ENCODE assay signal across 26 cellular contexts in genomic region chr4:182343435-182343834, GRCh38.
"Had no signal": no experiment of that assay in that cellular context is flagged by ENCODE, and none has a peak within 500 bp of the region (broad histone marks: within the 10 kb centered on the region; RNA-seq: fewer than 3 reads in every experiment).

No MANE protein-coding gene starts in this region.

- H3K4me1 Mint-ChIP-seq: immature natural killer cell; memory B cell; stimulated activated memory B cell treated with anti-CD40 and anti-IgM and Interleukin-4, amounts not matched to agents 10 μg/mL and 1 μg/mL and 100 μg/mL, for 72 hours had no signal

- H3K27me3 Mint-ChIP-seq: dendritic cell treated with granulocyte-macrophage colony-stimulating factor and Interleukin-4, amounts not matched to agents 40 ng/mL and 50 ng/mL, for 4 days; memory B cell had no signal

- H3K4me3 Mint-ChIP-seq: dendritic cell treated with granulocyte-macrophage colony-stimulating factor and Interleukin-4, amounts not matched to agents 40 ng/mL and 50 ng/mL, for 4 days; effector memory CD8-positive, alpha-beta T cell; immature natural killer cell; memory B cell; natural killer cell treated with Interleukin-12 subunit alpha and Interleukin-12 subunit beta and Interleukin-15 and Interleukin-18, amount 100 ng/mL, for 72 hours; stimulated activated memory B cell treated with anti-CD40 and anti-IgM and Interleukin-4, amounts not matched to agents 10 μg/mL and 1 μg/mL and 100 μg/mL, for 72 hours had no signal

- ATAC-seq: effector memory CD8-positive, alpha-beta T cell; foreskin keratinocyte; heart left ventricle; lower lobe of right lung; natural killer cell treated with Interleukin-12 subunit alpha and Interleukin-12 subunit beta and Interleukin-15 and Interleukin-18, amount 100 ng/mL, for 72 hours; pancreas; psoas muscle; sciatic nerve; stimulated activated memory B cell treated with anti-CD40 and anti-IgM and Interleukin-4, amounts not matched to agents 10 μg/mL and 1 μg/mL and 100 μg/mL, for 72 hours had no signal

- H3K36me3 Mint-ChIP-seq: immature natural killer cell; memory B cell; natural killer cell treated with Interleukin-12 subunit alpha and Interleukin-12 subunit beta and Interleukin-15 and Interleukin-18, amount 100 ng/mL, for 72 hours; stimulated activated memory B cell treated with anti-CD40 and anti-IgM and Interleukin-4, amounts not matched to agents 10 μg/mL and 1 μg/mL and 100 μg/mL, for 72 hours had no signal

- DNase-seq: cerebellar nuclear complex; effector memory CD8-positive, alpha-beta T cell; esophagus squamous epithelium; foreskin keratinocyte; heart left ventricle; hippocampal formation; immature natural killer cell; left ventricle myocardium inferior; lower lobe of right lung; midbrain; occipital lobe; pancreas; psoas muscle; retina; spleen; stimulated activated CD4-positive, alpha-beta T cell treated with anti-CD3 and anti-CD28 coated beads, Interleukin-15, amount 100 ng/mL, for 24 hours; stimulated activated CD4-positive, alpha-beta T cell treated with anti-CD3 and anti-CD28 coated beads, Interleukin-1b, Interleukin-23, amount 100 ng/mL, for 48 hours; stimulated activated CD4-positive, alpha-beta T cell treated with anti-CD3 and anti-CD28 coated beads, Interleukin-4, amount 100 ng/mL, for 24 hours; stomach; substantia nigra; transverse colon had no signal

- H3K9me3 Mint-ChIP-seq: dendritic cell treated with granulocyte-macrophage colony-stimulating factor and Interleukin-4, amounts not matched to agents 40 ng/mL and 50 ng/mL, for 4 days; effector memory CD8-positive, alpha-beta T cell; memory B cell; stimulated activated memory B cell treated with anti-CD40 and anti-IgM and Interleukin-4, amounts not matched to agents 10 μg/mL and 1 μg/mL and 100 μg/mL, for 72 hours had no signal

- H3K27ac Mint-ChIP-seq: dendritic cell treated with granulocyte-macrophage colony-stimulating factor and Interleukin-4, amounts not matched to agents 40 ng/mL and 50 ng/mL, for 4 days; effector memory CD8-positive, alpha-beta T cell; immature natural killer cell; memory B cell; natural killer cell treated with Interleukin-12 subunit alpha and Interleukin-12 subunit beta and Interleukin-15 and Interleukin-18, amount 100 ng/mL, for 72 hours; stimulated activated memory B cell treated with anti-CD40 and anti-IgM and Interleukin-4, amounts not matched to agents 10 μg/mL and 1 μg/mL and 100 μg/mL, for 72 hours had no signal
